28 cellular contexts compared by ENCODE assay signal in genomic region chr4:110702326-110702725, GRCh38.
"Had no signal": no experiment of that assay in that cellular context is flagged by ENCODE, and none has a peak within 500 bp of the region (broad histone marks: within the 10 kb centered on the region; RNA-seq: fewer than 3 reads in every experiment).

No MANE protein-coding gene starts in this region.

- H3K36me3 ChIP-seq: left lung, lower lobe of right lung, neural progenitor cell, neutrophil, right lobe of liver, tibial nerve, upper lobe of left lung, vagina had no signal

- H3K4me1 Mint-ChIP-seq: natural killer cell; nephron progenitor cell; neural progenitor cell; stimulated activated naive CD8-positive, alpha-beta T cell treated with anti-CD3 and anti-CD28 coated beads, Interleukin-15, amount 100 ng/mL, for 72 hours had no signal

- H3K9me3 Mint-ChIP-seq: stimulated activated naive CD8-positive, alpha-beta T cell treated with anti-CD3 and anti-CD28 coated beads, Interleukin-15, amount 100 ng/mL, for 72 hours had no signal

- H3K4me1 ChIP-seq: left lung, lower lobe of right lung, neural progenitor cell, parathyroid adenoma, psoas muscle, right lobe of liver, tibial nerve, upper lobe of left lung, vagina had no signal

- ATAC-seq: left colon; left lung; lower lobe of right lung; natural killer cell; psoas muscle; right lobe of liver; stimulated activated memory B cell treated with anti-CD40 and anti-IgM and Interleukin-4, amounts not matched to agents 10 μg/mL and 1 μg/mL and 100 μg/mL, for 72 hours; stimulated activated naive CD8-positive, alpha-beta T cell treated with anti-CD3 and anti-CD28 coated beads, Interleukin-15, amount 100 ng/mL, for 72 hours had no signal

- H3K4me2 ChIP-seq: neural progenitor cell, smooth muscle cell had no signal

- H3K4me3 ChIP-seq: left lung, lower lobe of right lung, neural progenitor cell, psoas muscle, right lobe of liver, smooth muscle cell, tibial nerve, upper lobe of left lung, vagina had no signal

- H3K27ac ChIP-seq: left lung, lower lobe of right lung, neural progenitor cell, neutrophil, parathyroid adenoma, psoas muscle, right lobe of liver, tibial nerve, upper lobe of left lung, vagina had no signal

- H3K36me3 Mint-ChIP-seq: natural killer cell; neural progenitor cell; stimulated activated memory B cell treated with anti-CD40 and anti-IgM and Interleukin-4, amounts not matched to agents 10 μg/mL and 1 μg/mL and 100 μg/mL, for 72 hours had no signal

- H3K79me2 ChIP-seq: parathyroid adenoma had no signal

- H3K9me3 ChIP-seq: lower lobe of right lung, neutrophil, right lobe of liver, upper lobe of left lung, vagina had no signal

- H3K27ac Mint-ChIP-seq: mesothelial cell of epicardium; naive B cell; natural killer cell; nephron progenitor cell; neural progenitor cell; stimulated activated memory B cell treated with anti-CD40 and anti-IgM and Interleukin-4, amounts not matched to agents 10 μg/mL and 1 μg/mL and 100 μg/mL, for 72 hours; stimulated activated naive CD8-positive, alpha-beta T cell treated with anti-CD3 and anti-CD28 coated beads, Interleukin-15, amount 100 ng/mL, for 72 hours had no signal

- H3K4me3 Mint-ChIP-seq: mesothelial cell of epicardium; naive B cell; natural killer cell; nephron progenitor cell; neural progenitor cell; stimulated activated memory B cell treated with anti-CD40 and anti-IgM and Interleukin-4, amounts not matched to agents 10 μg/mL and 1 μg/mL and 100 μg/mL, for 72 hours; stimulated activated naive CD8-positive, alpha-beta T cell treated with anti-CD3 and anti-CD28 coated beads, Interleukin-15, amount 100 ng/mL, for 72 hours had no signal

- H3K27me3 Mint-ChIP-seq: stimulated activated memory B cell treated with anti-CD40 and anti-IgM and Interleukin-4, amounts not matched to agents 10 μg/mL and 1 μg/mL and 100 μg/mL, for 72 hours; stimulated activated naive CD8-positive, alpha-beta T cell treated with anti-CD3 and anti-CD28 coated beads, Interleukin-15, amount 100 ng/mL, for 72 hours had no signal

- FAIRE-seq: kidney had no signal

- H3K9ac ChIP-seq: neural progenitor cell, parathyroid adenoma had no signal

- H3K27me3 ChIP-seq: left lung, neural progenitor cell, neutrophil, right lobe of liver, tibial nerve, upper lobe of left lung, vagina had no signal

- DNase-seq: kidney; left colon; left lung; lower lobe of right lung; mammary epithelial cell; mesenchymal stem cell; naive B cell; natural killer cell; nephron progenitor cell; occipital lobe; psoas muscle; right lobe of liver; stimulated activated CD4-positive, alpha-beta T cell treated with anti-CD3 and anti-CD28 coated beads, Interleukin-1b, Interleukin-23, amount 100 ng/mL, for 48 hours; stimulated activated CD4-positive, alpha-beta T cell treated with anti-CD3 and anti-CD28 coated beads, Interleukin-2, amount 100 ng/mL, for 48 hours; stimulated activated CD4-positive, alpha-beta T cell treated with anti-CD3 and anti-CD28 coated beads, Interleukin-4, amount 100 ng/mL, for 4 hours; stimulated activated CD8-positive, alpha-beta memory T cell treated with anti-CD3 and anti-CD28 coated beads, Interleukin-4, amount 100 ng/mL, for 48 hours; stimulated activated naive CD4-positive, alpha-beta T cell treated with Interleukin-2 at 50 U/mL for 16 hours; stimulated activated naive CD8-positive, alpha-beta T cell treated with anti-CD3 and anti-CD28 coated beads, Interleukin-15, amount 100 ng/mL, for 72 hours; substantia nigra; upper lobe of left lung had no signal
